Comparison of ENCODE assay signal across 17 cellular contexts in the genomic region with DNA sequence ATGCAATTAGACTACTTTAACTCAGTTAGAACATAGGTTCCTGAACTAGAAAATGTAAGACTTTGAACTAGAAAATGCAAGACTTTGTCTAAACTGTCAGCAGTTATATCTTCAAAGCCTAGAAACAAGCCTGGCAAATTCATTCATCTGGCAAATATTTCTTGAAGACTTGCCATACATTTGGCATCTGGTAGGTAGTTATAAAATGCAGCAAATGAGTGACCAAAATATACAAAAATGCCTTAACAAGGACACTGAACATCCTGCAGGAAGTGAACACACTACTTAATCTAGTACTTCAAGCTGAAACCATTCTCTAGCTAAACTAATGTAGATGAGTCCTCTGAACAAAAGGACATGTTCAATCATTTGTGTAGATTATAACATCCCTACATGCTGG.
DNase-seq lines count a peak whose midpoint lies in the region; ATAC-seq lines count a peak whose summit lies in the region.
"Had no signal": no experiment of that assay in that cellular context is flagged by ENCODE, and none has a peak within 500 bp of the region (broad histone marks: within the 10 kb centered on the region; RNA-seq: fewer than 3 reads in every experiment).

No MANE protein-coding gene starts in this region.

- CTCF ChIA-PET in activated CD4-positive, alpha-beta T cell treated with anti-CD3 and anti-CD28 coated beads for 36 hours (lab: Charles Lee) = interaction anchor here (0.9 to 1.2 kb wide), 2 partner anchors 9 to 331 kb away, joined by 3 read pairs; no protein-coding TSS in a partner anchor

- H3K36me3 Mint-ChIP-seq in activated CD4-positive, alpha-beta T cell treated with anti-CD3 and anti-CD28 coated beads for 36 hours (ENCODE audit: low read depth) = peaks cover 50% of the 10 kb centered on the region
- peaks cover 0 to 94% (median 30%) of the 10 kb centered on the region in 3 donors for H3K36me3 Mint-ChIP-seq in naive thymus-derived CD8-positive, alpha-beta T cell

- intact Hi-C loops in activated CD4-positive, alpha-beta T cell treated with anti-CD3 and anti-CD28 coated beads for 36 hours (cut with DNase I, micrococcal nuclease) = no loop called here

- no peak overlapping the region for H3K4me3 Mint-ChIP-seq in activated CD4-positive, alpha-beta T cell treated with anti-CD3 and anti-CD28 coated beads for 36 hours
- no peak overlapping the region for H3K4me3 Mint-ChIP-seq in naive thymus-derived CD8-positive, alpha-beta T cell
- H3K4me3 Mint-ChIP-seq: CD8-positive, alpha-beta memory T cell; IgD-negative memory B cell had no signal

- H3K27me3 Mint-ChIP-seq in activated CD4-positive, alpha-beta T cell treated with anti-CD3 and anti-CD28 coated beads for 36 hours = no peaks in the 10 kb centered on the region
- no peaks in the 10 kb centered on the region for H3K27me3 Mint-ChIP-seq in naive thymus-derived CD8-positive, alpha-beta T cell
- H3K27me3 Mint-ChIP-seq: CD8-positive, alpha-beta memory T cell; IgD-negative memory B cell had no signal

- no peaks in the 10 kb centered on the region for H3K9me3 Mint-ChIP-seq in activated CD4-positive, alpha-beta T cell treated with anti-CD3 and anti-CD28 coated beads for 36 hours (ENCODE audit: low read depth)
- no peaks in the 10 kb centered on the region for H3K9me3 Mint-ChIP-seq in naive thymus-derived CD8-positive, alpha-beta T cell
- H3K9me3 Mint-ChIP-seq: CD8-positive, alpha-beta memory T cell; IgD-negative memory B cell had no signal

- ATAC-seq in activated CD4-positive, alpha-beta T cell treated with anti-CD3 and anti-CD28 coated beads for 36 hours = no peak
- no peak for ATAC-seq in naive thymus-derived CD8-positive, alpha-beta T cell
- ATAC-seq in HG02623 (IDR thresholded peaks at IDR 0.05; ENCODE audit: unreplicated experiment) = no peak

- H3K4me1 Mint-ChIP-seq in activated CD4-positive, alpha-beta T cell treated with anti-CD3 and anti-CD28 coated beads for 36 hours = peaks cover 11% of the 10 kb centered on the region
- peaks cover 0 to 10% (median 5%) of the 10 kb centered on the region in 4 donors for H3K4me1 Mint-ChIP-seq in naive thymus-derived CD8-positive, alpha-beta T cell
- H3K4me1 Mint-ChIP-seq: CD8-positive, alpha-beta memory T cell had no signal

- H3K27ac Mint-ChIP-seq in activated CD4-positive, alpha-beta T cell treated with anti-CD3 and anti-CD28 coated beads for 36 hours = peak overlapping the region; percentile 37
- peak overlapping the region in 6 of 10 donors; percentile 4 to 53 (median 10) for H3K27ac Mint-ChIP-seq in naive thymus-derived CD8-positive, alpha-beta T cell
- H3K27ac Mint-ChIP-seq: CD8-positive, alpha-beta memory T cell; IgD-negative memory B cell had no signal

- no peak for DNase-seq in activated CD4-positive, alpha-beta T cell treated with anti-CD3 and anti-CD28 coated beads for 36 hours
- DNase-seq in activated CD4-positive, alpha-beta T cell treated with anti-CD3 and anti-CD28 coated beads for 4 hours = no peak
- peak; percentile 18 for DNase-seq in EL
- peak; percentile 2 for DNase-seq in NCI-H446 treated with DMSO at 0.1 percent for 48 hours (lab: John Stamatoyannopoulos, UW)
- no peak for DNase-seq in naive thymus-derived CD8-positive, alpha-beta T cell
- DNase-seq in cerebellum (ENCODE audit: low spot score) = no peak
- DNase-seq in OCI-M2 (lab: John Stamatoyannopoulos, UW; ENCODE audit: unreplicated experiment) = no peak
- DNase-seq: CD8-positive, alpha-beta memory T cell; DMS79; GDM1; NCI-H1105 treated with DMSO at 0.1 percent for 48 hours; NCI-H187; OCI-M1; RPMI8226; SIG-M5 had no signal

- POLR2A ChIA-PET in activated CD4-positive, alpha-beta T cell treated with anti-CD3 and anti-CD28 coated beads for 36 hours (lab: Charles Lee) = interaction anchor here (0.6 to 1.4 kb wide), 2 partner anchors 184 to 284 kb away, joined by 3 to 5 read pairs; partner anchors contain the start of gene ZNF143
- POLR2A ChIA-PET in naive thymus-derived CD8-positive, alpha-beta T cell (lab: Charles Lee) = no interaction called here

Comparison
In these comparisons a context has a peak if more than half of its experiments do, and no peak if none do; other contexts are left out.
1. DNase-seq: peak in EL (single experiment) and NCI-H446 treated with DMSO at 0.1 percent for 48 hours (single experiment); none in activated CD4-positive, alpha-beta T cell treated with anti-CD3 and anti-CD28 coated beads for 36 hours (single experiment), activated CD4-positive, alpha-beta T cell treated with anti-CD3 and anti-CD28 coated beads for 4 hours (0 of 2), naive thymus-derived CD8-positive, alpha-beta T cell (0 of 10), cerebellum (single experiment) and OCI-M2 (single experiment).